17 cellular contexts compared by ENCODE assay signal in genomic region chr5:95007953-95008596, GRCh38.
DNase-seq lines count a peak whose midpoint lies in the region; ATAC-seq and TF ChIP-seq lines count a peak whose summit lies in the region.
"Had no signal": no experiment of that assay in that cellular context is flagged by ENCODE, and none has a peak within 500 bp of the region (broad histone marks: within the 10 kb centered on the region; RNA-seq: fewer than 3 reads in every experiment).

No MANE protein-coding gene starts in this region.

- intact Hi-C loops in CD4-positive, alpha-beta memory T cell (cut with micrococcal nuclease), result no loop called here

- H3K27ac ChIP-seq in CD4-positive, alpha-beta memory T cell (ENCODE audit: low read depth, low read length), result no peak overlapping the region
- H3K27ac ChIP-seq: A549, colonic mucosa, SJCRH30, transverse colon had no signal

- peaks cover 0 to 5% of the 10 kb centered on the region in 2 donors for H3K9me3 ChIP-seq in CD4-positive, alpha-beta memory T cell (ENCODE audit: control insufficient read depth in 1 of 2, low read length in 2 of 2)
- H3K9me3 ChIP-seq: A549, colonic mucosa, SJCRH30 had no signal

- H3K27me3 Mint-ChIP-seq in CD4-positive, alpha-beta memory T cell, result no peaks in the 10 kb centered on the region
- H3K27me3 Mint-ChIP-seq in activated T-cell treated with anti-CD3 and anti-CD28 coated beads, Interleukin-2, amount 50 U/mL, for 72 hours (ENCODE audit: low read depth), result no peaks in the 10 kb centered on the region

- no peaks in the 10 kb centered on the region for H3K36me3 Mint-ChIP-seq in CD4-positive, alpha-beta memory T cell
- H3K36me3 Mint-ChIP-seq in activated T-cell treated with anti-CD3 and anti-CD28 coated beads, Interleukin-2, amount 50 U/mL, for 72 hours (ENCODE audit: insufficient read depth in 2 of 2), result peaks cover 0 to 4% of the 10 kb centered on the region in 2 donors

- H3K36me3 ChIP-seq in CD4-positive, alpha-beta memory T cell (ENCODE audit: insufficient read depth, low read length), result no peaks in the 10 kb centered on the region
- H3K36me3 ChIP-seq: colonic mucosa, SJCRH30, transverse colon had no signal

- H3K4me1 ChIP-seq in CD4-positive, alpha-beta memory T cell (ENCODE audit: insufficient read depth, low read length), result no peaks in the 10 kb centered on the region
- H3K4me1 ChIP-seq: A549, colonic mucosa, SJCRH30, transverse colon had no signal

- POLR2A ChIA-PET in CD4-positive, alpha-beta memory T cell (lab: Charles Lee; ENCODE audit: partially characterized antibody), result no interaction called here

- no peak overlapping the region for H3K27ac Mint-ChIP-seq in CD4-positive, alpha-beta memory T cell
- no peak overlapping the region for H3K27ac Mint-ChIP-seq in activated T-cell treated with anti-CD3 and anti-CD28 coated beads, Interleukin-2, amount 50 U/mL, for 72 hours

- H3K4me1 Mint-ChIP-seq in CD4-positive, alpha-beta memory T cell, result no peaks in the 10 kb centered on the region
- no peaks in the 10 kb centered on the region for H3K4me1 Mint-ChIP-seq in activated T-cell treated with anti-CD3 and anti-CD28 coated beads, Interleukin-2, amount 50 U/mL, for 72 hours (ENCODE audit: low read depth)

- no peak for TF ChIP-seq CTCF in GM12865 (IDR thresholded peaks at IDR 0.05; ENCODE audit: insufficient read depth, low read depth, low read length, missing control alignments)

- peaks cover 2 to 26% (median 12%) of the 10 kb centered on the region in 8 donors for H3K9me3 Mint-ChIP-seq in CD4-positive, alpha-beta memory T cell
- peaks cover 4 to 5% of the 10 kb centered on the region in 2 donors for H3K9me3 Mint-ChIP-seq in activated T-cell treated with anti-CD3 and anti-CD28 coated beads, Interleukin-2, amount 50 U/mL, for 72 hours

- CTCF ChIA-PET in CD4-positive, alpha-beta memory T cell (lab: Charles Lee; ENCODE audit: partially characterized antibody), result no interaction called here

- no peak overlapping the region for H3K4me3 Mint-ChIP-seq in CD4-positive, alpha-beta memory T cell
- no peak overlapping the region for H3K4me3 Mint-ChIP-seq in activated T-cell treated with anti-CD3 and anti-CD28 coated beads, Interleukin-2, amount 50 U/mL, for 72 hours

- H3K27me3 ChIP-seq in CD4-positive, alpha-beta memory T cell (ENCODE audit: insufficient read depth, low read length), result no peaks in the 10 kb centered on the region
- H3K27me3 ChIP-seq: colonic mucosa, SJCRH30, transverse colon had no signal

- no peak overlapping the region for H3K4me3 ChIP-seq in GM12865 (ENCODE audit: low read depth, low read length)
- no peak overlapping the region for H3K4me3 ChIP-seq in CD4-positive, alpha-beta memory T cell (ENCODE audit: low read length in 2 of 2)
- H3K4me3 ChIP-seq: A549, colonic mucosa, SJCRH30, transverse colon had no signal

- DNase-seq in GM12865 (ENCODE audit: low read depth) (peak; percentile 31), T-helper 1 cell (no peak), NCI-H524 treated with DMSO at 0.1 percent for 48 hours (lab: John Stamatoyannopoulos, UW) (no peak)
- no peak for DNase-seq in CD4-positive, alpha-beta memory T cell
- DNase-seq in activated T-cell treated with anti-CD3 and anti-CD28 coated beads, Interleukin-2, amount 50 U/mL, for 72 hours, result no peak
- DNase-seq: colonic mucosa; COR-L47; mammary epithelial cell; NCI-H1105; NCI-H524; SJCRH30; stimulated activated CD4-positive, alpha-beta T cell treated with anti-CD3 and anti-CD28 coated beads, Interleukin-12 subunit alpha, Interleukin-12 subunit beta, amount 100 ng/mL, for 4 hours; transverse colon had no signal

- ATAC-seq in GM19324 (IDR thresholded peaks at IDR 0.05; ENCODE audit: low FRiP score, unreplicated experiment) (peak; percentile 60), HG02588 (IDR thresholded peaks at IDR 0.05; ENCODE audit: unreplicated experiment) (peak; percentile 78), HG03432 (IDR thresholded peaks at IDR 0.05; ENCODE audit: unreplicated experiment) (peak; percentile 87)
- no peak for ATAC-seq in activated T-cell treated with anti-CD3 and anti-CD28 coated beads, Interleukin-2, amount 50 U/mL, for 72 hours (replicated peaks in 1 of 2)
- ATAC-seq: A549 had no signal

Comparison
In these comparisons a context has a peak if more than half of its experiments do, and no peak if none do; other contexts are left out.
1. ATAC-seq: peak in GM19324 (single experiment), HG02588 (single experiment) and HG03432 (single experiment); none in activated T-cell treated with anti-CD3 and anti-CD28 coated beads, Interleukin-2, amount 50 U/mL, for 72 hours (0 of 2).